20 cellular contexts compared by ENCODE assay signal in genomic region chr1:13911697-13912619, GRCh38.
"Had no signal": no experiment of that assay in that cellular context is flagged by ENCODE, and none has a peak within 500 bp of the region (broad histone marks: within the 10 kb centered on the region; RNA-seq: fewer than 3 reads in every experiment).

No MANE protein-coding gene starts in this region.

- DNase-seq: activated CD4-positive, CD25-positive, alpha-beta regulatory T cell treated with anti-CD3 and anti-CD28 coated beads, Interleukin-2, amount 50 U/mL, for 72 hours; activated naive CD4-positive, alpha-beta T cell treated with anti-CD3 and anti-CD28 coated beads, Interleukin-2, amount 10 ng/mL, durations not matched to agents 7 days and 5 days; cortex of kidney; erythroblast; foreskin melanocyte; hypothalamus; islet precursor cell; mammary epithelial cell; nephron progenitor cell; nucleus accumbens; posterior cingulate gyrus; retina; spleen; stimulated activated CD4-positive, alpha-beta T cell treated with anti-CD3 and anti-CD28 coated beads, Interleukin-4, amount 100 ng/mL, for 4 hours; stimulated activated naive B cell treated with anti-CD40 and anti-IgM and Interleukin-4, amounts not matched to agents 10 μg/mL and 1 μg/mL and 100 μg/mL, for 72 hours had no signal

- H3K9me3 ChIP-seq: ascending aorta, breast epithelium, spleen, thoracic aorta had no signal

- H3K27ac Mint-ChIP-seq: activated naive CD4-positive, alpha-beta T cell treated with anti-CD3 and anti-CD28 coated beads, Interleukin-2, amount 10 ng/mL, durations not matched to agents 7 days and 5 days; activated T-helper 2 cell treated with anti-CD3 and anti-CD28 coated beads, Interferon-gamma antibody, Interleukin-2, Interleukin-4, amounts not matched to agents 10 μg/mL and 5 μg/mL and 100 μg/mL, durations not matched to agents 14 hours and 24 hours and 36 hours; nephron progenitor cell; stimulated activated naive B cell treated with anti-CD40 and anti-IgM and Interleukin-4, amounts not matched to agents 10 μg/mL and 1 μg/mL and 100 μg/mL, for 72 hours had no signal

- FAIRE-seq: endometrium had no signal

- H3K4me3 Mint-ChIP-seq: activated naive CD4-positive, alpha-beta T cell treated with anti-CD3 and anti-CD28 coated beads, Interleukin-2, amount 10 ng/mL, durations not matched to agents 7 days and 5 days; nephron progenitor cell; stimulated activated naive B cell treated with anti-CD40 and anti-IgM and Interleukin-4, amounts not matched to agents 10 μg/mL and 1 μg/mL and 100 μg/mL, for 72 hours had no signal

- ATAC-seq: stimulated activated naive B cell treated with anti-CD40 and anti-IgM and Interleukin-4, amounts not matched to agents 10 μg/mL and 1 μg/mL and 100 μg/mL, for 72 hours had no signal

- H3K9me3 Mint-ChIP-seq: activated naive CD4-positive, alpha-beta T cell treated with anti-CD3 and anti-CD28 coated beads, Interleukin-2, amount 10 ng/mL, durations not matched to agents 7 days and 5 days; activated T-helper 2 cell treated with anti-CD3 and anti-CD28 coated beads, Interferon-gamma antibody, Interleukin-2, Interleukin-4, amounts not matched to agents 10 μg/mL and 5 μg/mL and 100 μg/mL, durations not matched to agents 14 hours and 24 hours and 36 hours; stimulated activated naive B cell treated with anti-CD40 and anti-IgM and Interleukin-4, amounts not matched to agents 10 μg/mL and 1 μg/mL and 100 μg/mL, for 72 hours had no signal

- H3K4me3 ChIP-seq: ascending aorta, breast epithelium, spleen, thoracic aorta had no signal

- H3K36me3 ChIP-seq: ascending aorta, breast epithelium, spleen, thoracic aorta had no signal

- H3K27me3 Mint-ChIP-seq: activated naive CD4-positive, alpha-beta T cell treated with anti-CD3 and anti-CD28 coated beads, Interleukin-2, amount 10 ng/mL, durations not matched to agents 7 days and 5 days had no signal

- H3K27ac ChIP-seq: ascending aorta, breast epithelium, spleen, thoracic aorta had no signal

- H3K4me1 ChIP-seq: breast epithelium, spleen had no signal

- H3K36me3 Mint-ChIP-seq: activated naive CD4-positive, alpha-beta T cell treated with anti-CD3 and anti-CD28 coated beads, Interleukin-2, amount 10 ng/mL, durations not matched to agents 7 days and 5 days; stimulated activated naive B cell treated with anti-CD40 and anti-IgM and Interleukin-4, amounts not matched to agents 10 μg/mL and 1 μg/mL and 100 μg/mL, for 72 hours had no signal

- H3K27me3 ChIP-seq: ascending aorta, breast epithelium had no signal
